ENCODE assay signal across 8 cellular contexts in the genomic region with DNA sequence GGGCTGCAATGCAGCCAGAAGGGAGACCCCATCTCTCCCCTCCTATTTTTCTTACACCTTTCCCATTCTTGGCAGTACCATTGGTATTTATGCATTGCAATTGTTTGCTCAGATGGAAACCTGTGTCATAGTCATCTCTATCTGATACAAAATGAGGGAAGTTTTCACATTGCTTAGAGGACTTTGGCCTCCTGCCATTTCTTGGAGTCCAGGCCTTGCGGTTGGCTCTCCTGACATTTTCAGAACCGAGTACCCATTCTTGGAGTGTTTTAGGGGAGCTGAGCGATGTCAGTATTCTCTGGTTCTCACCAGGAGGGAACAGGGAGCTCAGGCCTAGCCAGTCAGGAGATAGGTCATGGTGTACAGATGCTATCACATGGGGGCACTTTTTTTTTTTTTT. TPM values are rescaled to one million over a fixed set of nuclear protein-coding genes. Genes with fewer than 3 reads are reported as not detected.
DNase-seq lines count a peak whose midpoint lies in the region; ATAC-seq and TF ChIP-seq lines count a peak whose summit lies in the region.

No MANE protein-coding gene starts in this region.

- peak overlapping the region; percentile 85 for H3K4me3 Mint-ChIP-seq in stimulated activated naive CD8-positive, alpha-beta T cell treated with anti-CD3 and anti-CD28 coated beads, Interleukin-15, Interleukin-2, amounts not matched to agents 100 ng/mL and 50 ng/mL, for 24 hours
- H3K4me3 Mint-ChIP-seq in activated naive CD8-positive, alpha-beta T cell: peak overlapping the region; percentile 85
- peak overlapping the region; percentile 70 to 90 (median 80) for H3K4me3 Mint-ChIP-seq in immature natural killer cell

- no peaks in the 10 kb centered on the region for H3K9me3 Mint-ChIP-seq in stimulated activated naive CD8-positive, alpha-beta T cell treated with anti-CD3 and anti-CD28 coated beads, Interleukin-15, Interleukin-2, amounts not matched to agents 100 ng/mL and 50 ng/mL, for 24 hours
- no peaks in the 10 kb centered on the region for H3K9me3 Mint-ChIP-seq in activated naive CD8-positive, alpha-beta T cell (ENCODE audit: low read depth)
- H3K9me3 Mint-ChIP-seq in immature natural killer cell: no peaks in the 10 kb centered on the region

- TF ChIP-seq POLR2A in uterus (IDR thresholded peaks at IDR 0.05) (no peak), prostate gland (IDR thresholded peaks at IDR 0.05) (no peak)

- H3K4me1 Mint-ChIP-seq in stimulated activated naive CD8-positive, alpha-beta T cell treated with anti-CD3 and anti-CD28 coated beads, Interleukin-15, Interleukin-2, amounts not matched to agents 100 ng/mL and 50 ng/mL, for 24 hours (ENCODE audit: low read depth): peaks cover 38% of the 10 kb centered on the region
- peaks cover 30% of the 10 kb centered on the region for H3K4me1 Mint-ChIP-seq in activated naive CD8-positive, alpha-beta T cell (ENCODE audit: low read depth)
- peaks cover 24 to 25% of the 10 kb centered on the region in 2 donors for H3K4me1 Mint-ChIP-seq in immature natural killer cell

- no peak for DNase-seq in stimulated activated naive CD8-positive, alpha-beta T cell treated with anti-CD3 and anti-CD28 coated beads, Interleukin-15, Interleukin-2, amounts not matched to agents 100 U/mL and 50 U/mL, for 24 hours
- DNase-seq in immature natural killer cell: no peak
- DNase-seq in uterus: no peak
- DNase-seq in prostate gland (ENCODE audit: low spot score): no peak
- DNase-seq in GOT3 (lab: John Stamatoyannopoulos, UW): no peak

- H3K36me3 Mint-ChIP-seq in stimulated activated naive CD8-positive, alpha-beta T cell treated with anti-CD3 and anti-CD28 coated beads, Interleukin-15, Interleukin-2, amounts not matched to agents 100 ng/mL and 50 ng/mL, for 24 hours (ENCODE audit: low read depth): peaks cover 18% of the 10 kb centered on the region
- H3K36me3 Mint-ChIP-seq in activated naive CD8-positive, alpha-beta T cell: peaks cover 4% of the 10 kb centered on the region
- peaks cover 4 to 17% (median 11%) of the 10 kb centered on the region in 3 donors for H3K36me3 Mint-ChIP-seq in immature natural killer cell

- H3K27me3 Mint-ChIP-seq in stimulated activated naive CD8-positive, alpha-beta T cell treated with anti-CD3 and anti-CD28 coated beads, Interleukin-15, Interleukin-2, amounts not matched to agents 100 ng/mL and 50 ng/mL, for 24 hours: peaks cover 4% of the 10 kb centered on the region
- H3K27me3 Mint-ChIP-seq in activated naive CD8-positive, alpha-beta T cell: peaks cover 5% of the 10 kb centered on the region
- H3K27me3 Mint-ChIP-seq in immature natural killer cell (ENCODE audit: low read depth in 3 of 3): peaks cover 3 to 10% (median 10%) of the 10 kb centered on the region in 3 donors

- intact Hi-C loops in uterus (cut with DNase I; ENCODE audit: low total_unique reads) (no loop called here), prostate gland (cut with DNase I) (no loop called here)

- H3K9me3 ChIP-seq in uterus (no peaks in the 10 kb centered on the region), prostate gland (no peaks in the 10 kb centered on the region)

- ATAC-seq in stimulated activated naive CD8-positive, alpha-beta T cell treated with anti-CD3 and anti-CD28 coated beads, Interleukin-15, Interleukin-2, amounts not matched to agents 100 U/mL and 50 U/mL, for 24 hours: no peak
- ATAC-seq in HG02885 (IDR thresholded peaks at IDR 0.05; ENCODE audit: poor library complexity, unreplicated experiment): no peak

- H3K27me3 ChIP-seq in uterus (no peaks in the 10 kb centered on the region), prostate gland (replicated peaks; ENCODE audit: insufficient read depth) (no peaks in the 10 kb centered on the region)

- H3K27ac Mint-ChIP-seq in stimulated activated naive CD8-positive, alpha-beta T cell treated with anti-CD3 and anti-CD28 coated beads, Interleukin-15, Interleukin-2, amounts not matched to agents 100 ng/mL and 50 ng/mL, for 24 hours: peak overlapping the region; percentile 81
- H3K27ac Mint-ChIP-seq in activated naive CD8-positive, alpha-beta T cell: peak overlapping the region; percentile 85
- peak overlapping the region in 4 of 6 donors; percentile 22 to 87 (median 60) for H3K27ac Mint-ChIP-seq in immature natural killer cell

- H3K27ac ChIP-seq in uterus (peak overlapping the region; percentile 92 to 94), prostate gland (no peak overlapping the region)

- peak overlapping the region in 1 of 2 donors; percentile 92 for H3K4me3 ChIP-seq in uterus
- no peak overlapping the region for H3K4me3 ChIP-seq in prostate gland

- 34% methylated on average over 3 of the region's 3 CpGs for WGBS in prostate gland

- H3K36me3 ChIP-seq in uterus: no peaks in the 10 kb centered on the region
- peaks cover 4 to 15% of the 10 kb centered on the region in 2 donors for H3K36me3 ChIP-seq in prostate gland

- no peak for TF ChIP-seq CTCF in uterus (IDR thresholded peaks at IDR 0.05)
- no peak for TF ChIP-seq CTCF in prostate gland (IDR thresholded peaks at IDR 0.05)

- H3K4me1 ChIP-seq in uterus (peaks cover 4 to 6% of the 10 kb centered on the region in 2 donors), prostate gland (replicated peaks) (no peaks in the 10 kb centered on the region)

RNA-seq across cellular contexts. Expression of a gene that starts 1.5 kb away (rescaled TPM):
- 1 to 10 TPM; 1.8 to 7.9 (median 2.3) TPM for polyA plus RNA-seq in immature natural killer cell
- 100 to 1,000 TPM in 2 of 4 donors, 10 to 100 TPM in 2; 21.2 to 149 (median 92.3) TPM for total RNA-seq in uterus
- 100 to 1,000 TPM in 1 of 2 donors, 10 to 100 TPM in 1; 37.8 to 159 TPM for total RNA-seq in prostate gland

RNA-seq across cellular contexts. Expression of a gene that starts 58.1 kb away (rescaled TPM):
- under 1 TPM in 2 of 3 donors, not detected in 1; 0.48 TPM for polyA plus RNA-seq in immature natural killer cell
- total RNA-seq in uterus (10 to 100 TPM in 1 of 4 donors, 1 to 10 TPM in 2, under 1 TPM in 1; 0.07 to 20.0 (median 6.3) TPM), prostate gland (1 to 10 TPM in 1 of 2 donors, under 1 TPM in 1; 0.36 to 6.2 TPM)

Comparison
In these comparisons a context has a peak if more than half of its experiments do, and no peak if none do; other contexts are left out.
1. H3K27ac ChIP-seq: peak in uterus (2 of 2); none in prostate gland (0 of 2).
2. Peak in every context shown above with its lines, with median percentiles within 50 percentile points of each other: H3K27ac Mint-ChIP-seq and H3K4me3 Mint-ChIP-seq.